8 cellular contexts compared by ENCODE assay signal in the genomic region with DNA sequence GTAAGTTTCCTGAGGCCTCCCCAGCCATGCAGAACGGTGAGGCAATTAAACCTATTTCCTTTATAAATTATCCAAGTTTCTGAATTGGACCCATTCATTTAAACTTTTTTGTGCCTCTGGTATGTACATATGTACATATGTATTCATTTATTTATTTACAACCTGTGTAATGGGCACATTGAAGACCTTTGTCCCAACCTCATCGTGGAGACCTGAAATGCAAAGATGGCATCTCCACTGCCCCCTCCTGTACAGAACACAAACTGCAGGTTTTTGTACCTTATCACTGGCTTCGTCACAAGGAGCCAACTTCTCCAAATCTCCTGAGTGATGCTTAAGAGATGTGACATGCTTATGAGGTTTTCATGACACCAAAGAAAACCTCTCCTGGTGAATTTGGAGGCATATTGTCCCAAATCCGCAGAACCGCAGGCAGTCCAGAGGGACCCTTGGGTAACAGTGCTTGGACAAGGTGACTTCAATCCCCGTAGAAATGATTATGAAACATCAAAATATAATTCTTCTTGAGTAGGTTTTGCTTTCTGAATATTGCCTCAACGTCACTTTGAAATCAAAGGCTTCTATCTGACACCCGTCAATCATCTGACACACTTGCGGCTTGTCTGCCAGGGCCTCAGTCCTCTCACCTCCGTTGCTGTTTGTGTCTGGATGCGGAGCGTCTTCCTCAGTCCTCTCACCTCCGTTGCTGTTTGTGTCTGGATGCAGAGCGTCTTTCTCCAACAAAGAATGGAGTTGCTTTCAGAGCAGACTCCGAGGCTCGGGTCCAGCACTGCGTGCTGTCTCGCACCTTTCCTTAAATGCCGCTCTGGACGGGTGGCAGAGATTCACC.
DNase-seq lines count a peak whose midpoint lies in the region; ATAC-seq, FAIRE-seq and TF ChIP-seq lines count a peak whose summit lies in the region.

No MANE protein-coding gene starts in this region.

- H3K9ac ChIP-seq in K562 (ENCODE audit: insufficient read depth in 1 of 2, low read depth in 2 of 2, low read length in 2 of 2) (no peak overlapping the region), smooth muscle cell (ENCODE audit: low read depth) (no peak overlapping the region)

- no peak for TF ChIP-seq EP300 in K562 (IDR thresholded peaks at IDR 0.05; ENCODE audit: low read length)

- peak; percentile 26 for DNase-seq in activated CD8-positive, alpha-beta memory T cell treated with anti-CD3 and anti-CD28 coated beads, Interleukin-2, amount 50 U/mL, for 4 hours
- no peak for DNase-seq in activated CD8-positive, alpha-beta memory T cell treated with anti-CD3 and anti-CD28 coated beads, Interleukin-2, amount 50 U/mL, for 48 hours
- DNase-seq in LoVo (ENCODE audit: low spot score), result peak; percentile 14
- DNase-seq in K562 (ENCODE audit: extremely low read depth in 1 of 4, low spot score in 3 of 4), result peak; percentile 59 to 71 (median 66)
- no peak for DNase-seq in smooth muscle cell (lab: John Stamatoyannopoulos, UW; ENCODE audit: unreplicated experiment)
- DNase-seq in GDM1 (lab: John Stamatoyannopoulos, UW), result no peak
- DNase-seq in NCI-H510A treated with DMSO at 0.1 percent for 48 hours (lab: John Stamatoyannopoulos, UW), result no peak
- DNase-seq in NCI-H2029 (lab: John Stamatoyannopoulos, UW), result no peak

- FAIRE-seq in K562 (lab: Jason Lieb, UNC), result peak; percentile 97

- H3K9me1 ChIP-seq in K562 (ENCODE audit: control insufficient read depth, insufficient read depth, low read length), result no peaks in the 10 kb centered on the region

- H3K36me3 ChIP-seq in K562 (ENCODE audit: control insufficient read depth, insufficient read depth, low read length), result no peaks in the 10 kb centered on the region
- H3K36me3 ChIP-seq in smooth muscle cell (ENCODE audit: low read depth), result no peaks in the 10 kb centered on the region

- H3F3A ChIP-seq in smooth muscle cell (ENCODE audit: low read depth), result no peaks in the 10 kb centered on the region

- H3K4me1 ChIP-seq in K562 (replicated peaks in 1 of 2; ENCODE audit: control insufficient read depth in 2 of 2, insufficient read depth in 2 of 2, low read length in 2 of 2) (no peaks in the 10 kb centered on the region), smooth muscle cell (ENCODE audit: low read depth) (no peaks in the 10 kb centered on the region)

- no TSS peak for BruUV-seq in K562 (replicated peaks; lab: Mats Ljungman, UMichigan)

- peak; percentile 34 to 59; a peak in 3 of 4 replicates for TF ChIP-seq RAD21 in K562 (CRISPR knock-in tag; conservative IDR thresholded peaks at IDR 0.05 in 1 of 2, IDR thresholded peaks at IDR 0.05 in 1 of 2)

- H3K27me3 ChIP-seq in K562 (ENCODE audit: control insufficient read depth in 2 of 2, insufficient read depth in 2 of 2, low read length in 2 of 2) (peaks cover 14 to 52% of the 10 kb centered on the region in 2 experiments; a peak in 4 of 5 replicates), smooth muscle cell (ENCODE audit: low read depth) (no peaks in the 10 kb centered on the region)

- H3K4me2 ChIP-seq in K562 (ENCODE audit: insufficient read depth, low read length), result no peak overlapping the region
- no peak overlapping the region for H3K4me2 ChIP-seq in smooth muscle cell

- no peaks in the 10 kb centered on the region; the same call in 1 of the 2 replicates for H4K20me1 ChIP-seq in K562 (replicated peaks; ENCODE audit: control insufficient read depth, insufficient read depth, low read length)
- H4K20me1 ChIP-seq in smooth muscle cell (ENCODE audit: low read depth), result no peaks in the 10 kb centered on the region

- H3K9me3 ChIP-seq in K562 (replicated peaks; ENCODE audit: control insufficient read depth, insufficient read depth, low read depth, low read length) (no peaks in the 10 kb centered on the region), smooth muscle cell (replicated peaks; ENCODE audit: low read depth) (no peaks in the 10 kb centered on the region)

- H3K79me2 ChIP-seq in K562 (ENCODE audit: control insufficient read depth, insufficient read depth, low read length) (no peaks in the 10 kb centered on the region), smooth muscle cell (ENCODE audit: low read depth) (no peaks in the 10 kb centered on the region)

- H3K27ac ChIP-seq in K562 (ENCODE audit: extremely low read depth, low read depth, low read length) (no peak overlapping the region), smooth muscle cell (ENCODE audit: low read depth) (no peak overlapping the region)

- intact Hi-C loops in K562 (cut with micrococcal nuclease), result loop anchor here (2.0 kb wide), 1 partner anchor 255 kb away; no protein-coding TSS in a partner anchor

- TF ChIP-seq POLR2A in K562 (conservative IDR thresholded peaks at IDR 0.05), result no peak

- H3K4me3 ChIP-seq in K562 (no peak overlapping the region), smooth muscle cell (no peak overlapping the region)

- peak; percentile 67 to 72 (median 71); a peak in 5 of 6 replicates for TF ChIP-seq CTCF in K562 (IDR thresholded peaks at IDR 0.05 in 2 of 3, conservative IDR thresholded peaks at IDR 0.05 in 1 of 3; ENCODE audit: insufficient read depth in 2 of 3, low read depth in 1 of 3, low read length in 3 of 3)
- peak; percentile 38 for TF ChIP-seq CTCF in smooth muscle cell (IDR thresholded peaks at IDR 0.05; ENCODE audit: borderline replicate concordance, insufficient read depth, poor library complexity, severe bottlenecking)

- in situ Hi-C loops in K562 (cut with MboI), result no loop called here

- CTCF ChIA-PET in K562 (lab: Yijun Ruan, JAX; ENCODE audit: low intra/inter-chr PET ratio), result interaction anchor here (1.9 kb wide), 1 partner anchor 253 kb away, joined by 10 read pairs; no protein-coding TSS in a partner anchor

- POLR2A ChIA-PET in K562 (lab: Yijun Ruan, JAX), result no interaction called here

- 7% methylated on average over 20 of the region's 20 CpGs for WGBS in K562 (ENCODE audit: insufficient coverage, low coverage, missing lambda C conversion rate)
- WGBS in smooth muscle cell (ENCODE audit: low lambda C conversion rate), result 84% methylated on average over 20 of the region's 20 CpGs

- H2AFZ ChIP-seq in K562 (ENCODE audit: low read depth, low read length), result no peak overlapping the region
- no peak overlapping the region for H2AFZ ChIP-seq in smooth muscle cell (ENCODE audit: low read depth)

- ATAC-seq in K562, result peak; percentile 82

TF ChIP-seq in K562, 482 proteins besides CTCF, POLR2A, EP300 and RAD21:
- TF ChIP-seq SMC3 (conservative IDR thresholded peaks at IDR 0.05; ENCODE audit: insufficient read depth, low read depth, low read length) (peak; percentile 43; the same call in 1 of the 2 replicates), ESRRA (IDR thresholded peaks at IDR 0.05; ENCODE audit: borderline replicate concordance, low read depth) (peak; percentile 91), TAF7 (tag; IDR thresholded peaks at IDR 0.05) (no peak)

Comparison
In these comparisons a context has a peak if more than half of its experiments do, and no peak if none do; other contexts are left out.
1. DNase-seq: peak in activated CD8-positive, alpha-beta memory T cell treated with anti-CD3 and anti-CD28 coated beads, Interleukin-2, amount 50 U/mL, for 4 hours (single experiment), LoVo (single experiment) and K562 (4 of 4); none in activated CD8-positive, alpha-beta memory T cell treated with anti-CD3 and anti-CD28 coated beads, Interleukin-2, amount 50 U/mL, for 48 hours (single experiment), smooth muscle cell (single experiment), GDM1 (single experiment), NCI-H510A treated with DMSO at 0.1 percent for 48 hours (single experiment) and NCI-H2029 (single experiment).